In the genomic region with DNA sequence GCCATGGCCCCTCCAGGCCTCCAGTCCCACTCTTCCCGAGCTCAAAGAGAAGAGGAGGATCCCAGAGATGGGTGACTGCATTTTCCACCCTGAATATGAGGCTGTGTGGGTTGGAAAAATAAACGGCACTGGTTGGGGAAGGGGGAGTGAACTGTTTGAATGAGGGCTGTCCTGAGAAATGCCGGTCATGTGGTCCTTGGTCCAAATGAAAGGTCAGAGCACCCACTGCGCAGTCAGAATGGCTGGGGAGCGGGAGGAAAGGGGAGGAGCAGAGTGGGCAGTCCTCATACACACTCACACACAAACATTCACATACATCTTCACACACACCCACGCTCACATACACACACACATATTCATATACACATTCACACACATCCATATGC, we compare ENCODE assay signal across 16 cellular contexts.
DNase-seq lines count a peak whose midpoint lies in the region; ATAC-seq, FAIRE-seq and TF ChIP-seq lines count a peak whose summit lies in the region.
"Had no signal": no experiment of that assay in that cellular context is flagged by ENCODE, and none has a peak within 500 bp of the region (broad histone marks: within the 10 kb centered on the region; RNA-seq: fewer than 3 reads in every experiment).

No MANE protein-coding gene starts in this region.

- H2BK15ac ChIP-seq in H9 (ENCODE audit: low read depth, low read length): no peak overlapping the region

- H3K4me1 Mint-ChIP-seq in astrocyte (ENCODE audit: low read depth, unreplicated experiment) (peaks cover 41% of the 10 kb centered on the region), H9 (peaks cover 36 to 38% of the 10 kb centered on the region in 2 experiments)
- H3K4me1 Mint-ChIP-seq: activated B cell treated with CpG ODN at 0.5 μM for 24 hours had no signal

- H3K27ac ChIP-seq in astrocyte (ENCODE audit: low read depth, low read length): peak overlapping the region; percentile 93
- H3K27ac ChIP-seq in heart right ventricle: peak overlapping the region in 7 of 10 donors; percentile 17 to 60 (median 30)
- no peak overlapping the region for H3K27ac ChIP-seq in H9 (ENCODE audit: insufficient read length, low read depth, low read length)
- H3K27ac ChIP-seq: BLaER1, HL-60 had no signal

- H2AFZ ChIP-seq in astrocyte (ENCODE audit: low read depth, low read length): peak overlapping the region; percentile 67
- no peak overlapping the region for H2AFZ ChIP-seq in H9 (ENCODE audit: low read length)

- H3K9me3 Mint-ChIP-seq in astrocyte (ENCODE audit: unreplicated experiment) (no peaks in the 10 kb centered on the region), H9 (no peaks in the 10 kb centered on the region)
- H3K9me3 Mint-ChIP-seq: activated B cell treated with CpG ODN at 0.5 μM for 24 hours; activated T-cell treated with anti-CD3 and anti-CD28 coated beads, Interleukin-2, amount 50 U/mL, for 24 hours; nephron had no signal

- H3K23ac ChIP-seq in H9 (ENCODE audit: insufficient read length, low read depth, low read length): no peak overlapping the region

- H3K4me1 ChIP-seq in astrocyte (ENCODE audit: insufficient read depth, low read length) (peaks cover 39% of the 10 kb centered on the region), heart right ventricle (peaks cover 2 to 48% (median 32%) of the 10 kb centered on the region in 9 donors), H9 (ENCODE audit: insufficient read depth, low read length) (peaks cover 10% of the 10 kb centered on the region; the same call in 1 of the 2 replicates)

- H2BK12ac ChIP-seq in H9 (ENCODE audit: insufficient read length, low read depth, low read length): no peak overlapping the region

- no peak overlapping the region for H3K18ac ChIP-seq in H9 (ENCODE audit: insufficient read length, low read depth, low read length)

- no peak for FAIRE-seq in astrocyte (lab: Jason Lieb, UNC)
- FAIRE-seq: islet of Langerhans had no signal

- no peak overlapping the region for H3K4ac ChIP-seq in H9 (ENCODE audit: low read depth, low read length)

- intact Hi-C loops in heart right ventricle (cut with DNase I): no loop called here
- intact Hi-C loops in sciatic nerve (cut with DNase I): loop anchor here (5.0 kb wide), 1 partner anchor 37 kb away; no protein-coding TSS in a partner anchor

- no peak overlapping the region for H2AK5ac ChIP-seq in H9 (ENCODE audit: insufficient read length, low read length)

- H2BK120ac ChIP-seq in H9 (ENCODE audit: low read depth, low read length, poor library complexity, severe bottlenecking): no peak overlapping the region

- no peak overlapping the region for H3K27ac Mint-ChIP-seq in astrocyte (ENCODE audit: unreplicated experiment)
- H3K27ac Mint-ChIP-seq in H9: no peak overlapping the region
- H3K27ac Mint-ChIP-seq: activated B cell treated with CpG ODN at 0.5 μM for 24 hours; activated T-cell treated with anti-CD3 and anti-CD28 coated beads, Interleukin-2, amount 50 U/mL, for 24 hours had no signal

- H4K91ac ChIP-seq in H9 (ENCODE audit: insufficient read length, low read depth, low read length): no peak overlapping the region

- H4K20me1 ChIP-seq in astrocyte (ENCODE audit: insufficient read depth, low read length) (no peaks in the 10 kb centered on the region), H9 (ENCODE audit: control insufficient read depth, insufficient read depth, insufficient read length) (no peaks in the 10 kb centered on the region)
- H4K20me1 ChIP-seq: BLaER1 had no signal

- peaks cover 12% of the 10 kb centered on the region for H3K27me3 Mint-ChIP-seq in astrocyte (ENCODE audit: low read depth, unreplicated experiment)
- H3K27me3 Mint-ChIP-seq in H9 (ENCODE audit: low read depth): peaks cover 4% of the 10 kb centered on the region; the same call in 1 of the 2 replicates
- H3K27me3 Mint-ChIP-seq: activated T-cell treated with anti-CD3 and anti-CD28 coated beads, Interleukin-2, amount 50 U/mL, for 24 hours had no signal

- peak overlapping the region; percentile 56 for H3K9ac ChIP-seq in astrocyte (ENCODE audit: low read length)
- no peak overlapping the region for H3K9ac ChIP-seq in H9 (ENCODE audit: extremely low read depth, insufficient read length, low read length)
- H3K9ac ChIP-seq: BLaER1 had no signal

- H3T11ph ChIP-seq in H9 (ENCODE audit: low read length): no peak overlapping the region

- H3K23me2 ChIP-seq in H9 (ENCODE audit: insufficient read length, low read depth, low read length, poor library complexity, severe bottlenecking): no peaks in the 10 kb centered on the region

- peak in 2 of 8 donors; percentile 3 to 10 for ATAC-seq in heart right ventricle
- ATAC-seq in sciatic nerve: peak; percentile 27
- ATAC-seq in GM18867 (IDR thresholded peaks at IDR 0.05; ENCODE audit: unreplicated experiment): no peak
- ATAC-seq in HG02938 (IDR thresholded peaks at IDR 0.05; ENCODE audit: unreplicated experiment): no peak
- ATAC-seq in GM18520 (IDR thresholded peaks at IDR 0.05; ENCODE audit: unreplicated experiment): no peak

- H3K4me3 ChIP-seq in astrocyte (ENCODE audit: insufficient read depth, low read depth, low read length) (no peak overlapping the region), heart right ventricle (no peak overlapping the region)
- H3K4me3 ChIP-seq: BLaER1 had no signal

- H3K4me2 ChIP-seq in astrocyte (ENCODE audit: low read length) (peak overlapping the region; percentile 61), H9 (ENCODE audit: insufficient read depth, insufficient read length, low read length) (no peak overlapping the region)
- H3K4me2 ChIP-seq: BLaER1 had no signal

- H3K36me3 ChIP-seq in astrocyte (ENCODE audit: insufficient read depth, low read length) (no peaks in the 10 kb centered on the region), heart right ventricle (no peaks in the 10 kb centered on the region)
- H3K36me3 ChIP-seq: BLaER1 had no signal

- H3K9me3 ChIP-seq in astrocyte (ENCODE audit: insufficient read depth, low read depth, low read length) (no peaks in the 10 kb centered on the region), heart right ventricle (no peaks in the 10 kb centered on the region), H9 (ENCODE audit: control insufficient read depth, low read depth, low read length) (no peaks in the 10 kb centered on the region)
- H3K9me3 ChIP-seq: BLaER1 had no signal

- no peak overlapping the region for H2BK20ac ChIP-seq in H9 (ENCODE audit: low read depth, low read length, poor library complexity, severe bottlenecking)

- H3K14ac ChIP-seq in H9 (ENCODE audit: insufficient read depth, low read length): no peak overlapping the region

- TF ChIP-seq CTCF in astrocyte (IDR thresholded peaks at IDR 0.05; ENCODE audit: insufficient read depth, low read depth, low read length) (no peak), heart right ventricle (IDR thresholded peaks at IDR 0.05) (no peak), H9 (conservative IDR thresholded peaks at IDR 0.05) (no peak)

- no peaks in the 10 kb centered on the region for H3K36me3 Mint-ChIP-seq in astrocyte (ENCODE audit: low read depth, unreplicated experiment)
- no peaks in the 10 kb centered on the region for H3K36me3 Mint-ChIP-seq in H9 (ENCODE audit: insufficient read depth in 1 of 3, low read depth in 3 of 3)

- H3K27me3 ChIP-seq in astrocyte (ENCODE audit: insufficient read depth, low read length): no peaks in the 10 kb centered on the region
- H3K27me3 ChIP-seq in heart right ventricle: no peaks in the 10 kb centered on the region
- no peaks in the 10 kb centered on the region for H3K27me3 ChIP-seq in H9 (ENCODE audit: insufficient read depth, low read length)
- H3K27me3 ChIP-seq: BLaER1 had no signal

- no peak overlapping the region for H4K5ac ChIP-seq in H9 (ENCODE audit: insufficient read length, low read depth, low read length)

- in situ Hi-C loops in G401 (cut with HindIII; ENCODE audit: low sequenced_read_pairs): no loop called here

- 62 to 67% methylated on average over 6 of the region's 6 CpGs for WGBS in heart right ventricle, 2 donors
- 100% methylated on average over 1 of the region's 6 CpGs for WGBS in H9 (ENCODE audit: extremely low coverage, insufficient read length, low lambda C conversion rate)

- peak; percentile 39 for DNase-seq in G401 (ENCODE audit: low spot score)
- DNase-seq in astrocyte (ENCODE audit: low read depth): no peak
- DNase-seq in heart right ventricle: no peak
- DNase-seq in sciatic nerve (ENCODE audit: low spot score): no peak
- DNase-seq in H9: no peak
- DNase-seq: activated B cell treated with CpG ODN at 0.5 μM for 24 hours; activated T-cell treated with anti-CD3 and anti-CD28 coated beads, Interleukin-2, amount 50 U/mL, for 24 hours; GDM1; NCI-H1092 had no signal

- H3K79me1 ChIP-seq in H9 (ENCODE audit: insufficient read depth, low read depth, low read length, poor library complexity, severe bottlenecking): no peaks in the 10 kb centered on the region

- H3K4me3 Mint-ChIP-seq in astrocyte (ENCODE audit: unreplicated experiment): no peak overlapping the region
- H3K4me3 Mint-ChIP-seq in H9: no peak overlapping the region
- H3K4me3 Mint-ChIP-seq: activated B cell treated with CpG ODN at 0.5 μM for 24 hours; activated T-cell treated with anti-CD3 and anti-CD28 coated beads, Interleukin-2, amount 50 U/mL, for 24 hours; nephron had no signal

- H3K79me2 ChIP-seq in astrocyte (ENCODE audit: insufficient read depth, low read length): no peaks in the 10 kb centered on the region
- H3K79me2 ChIP-seq in H9 (ENCODE audit: insufficient read depth, low read length): no peaks in the 10 kb centered on the region

- H2BK5ac ChIP-seq in H9 (ENCODE audit: insufficient read length, low read length): no peak overlapping the region

- H3K56ac ChIP-seq in H9 (ENCODE audit: insufficient read length, low read depth, low read length): no peak overlapping the region

- H4K8ac ChIP-seq in H9 (replicated peaks; ENCODE audit: insufficient read length, low read depth, low read length): no peak overlapping the region
